36 cellular contexts compared by ENCODE assay signal in the genomic region with DNA sequence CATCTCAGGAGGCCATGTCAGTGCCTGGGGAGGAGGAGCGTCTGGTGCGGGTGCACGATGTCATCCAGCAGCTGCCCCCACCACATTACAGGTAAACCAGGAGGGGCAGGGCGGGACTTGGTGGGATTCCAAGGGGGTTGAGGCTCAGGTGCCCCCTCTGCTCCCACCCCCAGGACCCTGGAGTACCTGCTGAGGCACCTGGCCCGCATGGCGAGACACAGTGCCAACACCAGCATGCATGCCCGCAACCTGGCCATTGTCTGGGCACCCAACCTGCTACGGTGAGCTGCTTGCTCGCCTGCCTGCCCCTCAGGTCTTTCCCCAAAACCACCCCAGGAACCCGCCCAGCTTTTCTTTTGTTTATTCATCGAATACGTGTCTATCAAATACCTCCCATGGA. TPM values are rescaled to one million over a fixed set of nuclear protein-coding genes. Genes with fewer than 3 reads are reported as not detected.
"Had no signal": no experiment of that assay in that cellular context is flagged by ENCODE, and none has a peak within 500 bp of the region (broad histone marks: within the 10 kb centered on the region; RNA-seq: fewer than 3 reads in every experiment).

No MANE protein-coding gene starts in this region.

- H3K36me3 Mint-ChIP-seq: naive B cell; stimulated activated memory B cell treated with anti-CD40 and anti-IgM and Interleukin-4, amounts not matched to agents 10 μg/mL and 1 μg/mL and 100 μg/mL, for 72 hours had no signal

- H3K79me2 ChIP-seq: hepatocyte had no signal

- H3K4me3 ChIP-seq: dorsolateral prefrontal cortex, esophagus muscularis mucosa, gastroesophageal sphincter, heart left ventricle, hepatocyte, lung, mucosa of descending colon, neural progenitor cell, ovary, psoas muscle, sigmoid colon, testis, tibial artery, uterus had no signal

- DNase-seq: dorsolateral prefrontal cortex; effector CD4-positive, alpha-beta T cell; endodermal cell; foreskin keratinocyte; heart left ventricle; kidney; mucosa of descending colon; naive B cell; nucleus accumbens; posterior cingulate gyrus; psoas muscle; right cardiac atrium; sigmoid colon; stimulated activated CD4-positive, alpha-beta T cell treated with anti-CD3 and anti-CD28 coated beads, Interleukin-2, amount 100 ng/mL, for 24 hours; stimulated activated CD4-positive, alpha-beta T cell treated with anti-CD3 and anti-CD28 coated beads, Interleukin-4, amount 100 ng/mL, for 24 hours; stimulated activated naive CD8-positive, alpha-beta T cell treated with anti-CD3 and anti-CD28 coated beads, Interleukin-15, Interleukin-2, amounts not matched to agents 100 U/mL and 50 U/mL, for 24 hours; substantia nigra; testis; tibial artery; uterus had no signal

- H3K9me3 ChIP-seq: esophagus muscularis mucosa, gastroesophageal sphincter, heart left ventricle, mucosa of descending colon, ovary, psoas muscle, sigmoid colon, testis, tibial artery, uterus had no signal

- H3K4me2 ChIP-seq: hepatocyte, neural progenitor cell had no signal

- H3K9ac ChIP-seq: neural progenitor cell had no signal

- H3K27ac ChIP-seq: dorsolateral prefrontal cortex, esophagus muscularis mucosa, foreskin keratinocyte, gastroesophageal sphincter, heart left ventricle, hepatocyte, neural progenitor cell, ovary, psoas muscle, sigmoid colon, testis, tibial artery, uterus had no signal

- H2AFZ ChIP-seq: hepatocyte, neural progenitor cell had no signal

- H3K36me3 ChIP-seq: neural progenitor cell, ovary, uterus had no signal

- H3K4me1 Mint-ChIP-seq: memory B cell, mesothelial cell of epicardium, neural progenitor cell had no signal

- H3K4me3 Mint-ChIP-seq: memory B cell; mesothelial cell of epicardium; stimulated activated memory B cell treated with anti-CD40 and anti-IgM and Interleukin-4, amounts not matched to agents 10 μg/mL and 1 μg/mL and 100 μg/mL, for 72 hours; type B pancreatic cell had no signal

- H3K9me3 Mint-ChIP-seq: endodermal cell; memory B cell; mesothelial cell of epicardium; naive B cell; nephron; neural progenitor cell; stimulated activated memory B cell treated with anti-CD40 and anti-IgM and Interleukin-4, amounts not matched to agents 10 μg/mL and 1 μg/mL and 100 μg/mL, for 72 hours; type B pancreatic cell had no signal

- H3K27ac Mint-ChIP-seq: endodermal cell; memory B cell; mesothelial cell of epicardium; stimulated activated memory B cell treated with anti-CD40 and anti-IgM and Interleukin-4, amounts not matched to agents 10 μg/mL and 1 μg/mL and 100 μg/mL, for 72 hours; type B pancreatic cell had no signal

- ATAC-seq: foreskin keratinocyte; gastroesophageal sphincter; heart left ventricle; left lobe of liver; psoas muscle; right cardiac atrium; stimulated activated memory B cell treated with anti-CD40 and anti-IgM and Interleukin-4, amounts not matched to agents 10 μg/mL and 1 μg/mL and 100 μg/mL, for 72 hours; stimulated activated naive CD8-positive, alpha-beta T cell treated with anti-CD3 and anti-CD28 coated beads, Interleukin-15, Interleukin-2, amounts not matched to agents 100 U/mL and 50 U/mL, for 24 hours had no signal

- H3K27me3 Mint-ChIP-seq: memory B cell; naive B cell; stimulated activated memory B cell treated with anti-CD40 and anti-IgM and Interleukin-4, amounts not matched to agents 10 μg/mL and 1 μg/mL and 100 μg/mL, for 72 hours; type B pancreatic cell had no signal

- H3K27me3 ChIP-seq: dorsolateral prefrontal cortex, esophagus muscularis mucosa, foreskin keratinocyte, gastroesophageal sphincter, heart left ventricle, hepatocyte, ovary, sigmoid colon, testis, tibial artery, uterus had no signal

- H3K4me1 ChIP-seq: esophagus muscularis mucosa, foreskin keratinocyte, gastroesophageal sphincter, heart left ventricle, psoas muscle, sigmoid colon, testis, tibial artery, uterus had no signal

RNA-seq across cellular contexts. Expression of a gene that starts 30.1 kb away (rescaled TPM):
- total RNA-seq: endothelial cell of umbilical vein, epithelial cell of proximal tubule, esophagus muscularis mucosa, fibroblast of lung, foreskin keratinocyte, gastroesophageal sphincter, heart left ventricle, lung, mesothelial cell of epicardium, mucosa of descending colon, psoas muscle, right cardiac atrium, sigmoid colon, skeletal muscle tissue, uterus had no signal
